28 cellular contexts compared by ENCODE assay signal in the genomic region with DNA sequence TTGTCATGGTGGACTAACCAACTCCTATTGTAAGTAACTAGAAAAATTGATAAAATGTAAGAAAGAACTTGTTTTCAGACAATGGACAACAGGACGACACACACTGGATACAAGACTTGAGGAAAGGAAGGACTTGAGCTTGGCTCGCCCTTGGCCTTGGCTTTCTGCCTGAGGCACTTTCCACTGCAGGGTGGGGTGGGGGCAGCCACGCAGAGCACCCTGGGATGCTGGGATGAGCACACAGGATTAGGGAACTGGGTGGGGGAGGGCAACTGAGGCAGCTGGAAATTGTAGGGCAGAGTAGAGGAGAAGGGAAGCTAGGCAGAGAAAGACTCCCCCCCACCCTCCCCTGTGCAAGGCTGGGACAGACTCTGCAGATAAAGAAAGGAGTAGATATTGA. TPM values are rescaled to one million over a fixed set of nuclear protein-coding genes. Genes with fewer than 3 reads are reported as not detected.
DNase-seq lines count a peak whose midpoint lies in the region; ATAC-seq lines count a peak whose summit lies in the region.
"Had no signal": no experiment of that assay in that cellular context is flagged by ENCODE, and none has a peak within 500 bp of the region (broad histone marks: within the 10 kb centered on the region; RNA-seq: fewer than 3 reads in every experiment).

No MANE protein-coding gene starts in this region.

- no peaks in the 10 kb centered on the region for H3K4me1 Mint-ChIP-seq in activated naive CD8-positive, alpha-beta T cell treated with anti-CD3 and anti-CD28 coated beads for 36 hours
- H3K4me1 Mint-ChIP-seq: naive thymus-derived CD4-positive, alpha-beta T cell had no signal

- H3K4me3 Mint-ChIP-seq in activated naive CD8-positive, alpha-beta T cell treated with anti-CD3 and anti-CD28 coated beads for 36 hours, result no peak overlapping the region
- H3K4me3 Mint-ChIP-seq: activated CD8-positive, alpha-beta T cell treated with anti-CD3 and anti-CD28 coated beads for 36 hours; activated T-cell treated with anti-CD3 and anti-CD28 coated beads, Interleukin-2, amount 50 U/mL, for 4 hours; endodermal cell; naive thymus-derived CD4-positive, alpha-beta T cell; stimulated activated naive CD8-positive, alpha-beta T cell treated with anti-CD3 and anti-CD28 coated beads, Interleukin-15, Interleukin-2, amounts not matched to agents 100 ng/mL and 50 ng/mL, for 24 hours; T-helper 2 cell treated with Interferon-gamma antibody and Interleukin-4, amounts not matched to agents 5 μg/mL and 100 μg/mL, for 36 hours; WTC11 had no signal

- H3K27me3 Mint-ChIP-seq in activated naive CD8-positive, alpha-beta T cell treated with anti-CD3 and anti-CD28 coated beads for 36 hours, result peaks cover 5% of the 10 kb centered on the region

- H3K27ac ChIP-seq in angular gyrus (ENCODE audit: low read depth, low read length) (peak overlapping the region; percentile 100), temporal lobe (ENCODE audit: low read depth, low read length) (peak overlapping the region; percentile 100)
- H3K27ac ChIP-seq: uterus had no signal

- H3K9me3 Mint-ChIP-seq in activated naive CD8-positive, alpha-beta T cell treated with anti-CD3 and anti-CD28 coated beads for 36 hours, result no peaks in the 10 kb centered on the region
- H3K9me3 Mint-ChIP-seq: activated CD8-positive, alpha-beta T cell treated with anti-CD3 and anti-CD28 coated beads for 36 hours; activated T-cell treated with anti-CD3 and anti-CD28 coated beads, Interleukin-2, amount 50 U/mL, for 4 hours; endodermal cell; naive thymus-derived CD4-positive, alpha-beta T cell; stimulated activated naive CD8-positive, alpha-beta T cell treated with anti-CD3 and anti-CD28 coated beads, Interleukin-15, Interleukin-2, amounts not matched to agents 100 ng/mL and 50 ng/mL, for 24 hours; T-helper 2 cell treated with Interferon-gamma antibody and Interleukin-4, amounts not matched to agents 5 μg/mL and 100 μg/mL, for 36 hours had no signal

- no peaks in the 10 kb centered on the region for H3K36me3 Mint-ChIP-seq in activated naive CD8-positive, alpha-beta T cell treated with anti-CD3 and anti-CD28 coated beads for 36 hours
- H3K36me3 Mint-ChIP-seq: WTC11 had no signal

- intact Hi-C loops in Right ventricle myocardium superior (cut with DNase I), result no loop called here

- H3K27ac Mint-ChIP-seq in activated naive CD8-positive, alpha-beta T cell treated with anti-CD3 and anti-CD28 coated beads for 36 hours, result no peak overlapping the region
- H3K27ac Mint-ChIP-seq: activated CD8-positive, alpha-beta T cell treated with anti-CD3 and anti-CD28 coated beads for 36 hours; endodermal cell; naive thymus-derived CD4-positive, alpha-beta T cell; stimulated activated naive CD8-positive, alpha-beta T cell treated with anti-CD3 and anti-CD28 coated beads, Interleukin-15, Interleukin-2, amounts not matched to agents 100 ng/mL and 50 ng/mL, for 24 hours; T-helper 2 cell treated with Interferon-gamma antibody and Interleukin-4, amounts not matched to agents 5 μg/mL and 100 μg/mL, for 36 hours; WTC11 had no signal

- peak; percentile 71 for DNase-seq in Right ventricle myocardium superior
- DNase-seq in midbrain (lab: John Stamatoyannopoulos, UW), result peak; percentile 54
- DNase-seq in activated naive CD8-positive, alpha-beta T cell treated with anti-CD3 and anti-CD28 coated beads for 36 hours, result no peak
- no peak for DNase-seq in activated CD4-positive, CD25-positive, alpha-beta regulatory T cell (lab: John Stamatoyannopoulos, UW)
- DNase-seq: activated CD8-positive, alpha-beta T cell treated with anti-CD3 and anti-CD28 coated beads for 36 hours; activated naive CD4-positive, alpha-beta T cell treated with anti-CD3 and anti-CD28 coated beads, Interleukin-2, amount 50 U/mL, for 16 hours; activated T-cell treated with anti-CD3 and anti-CD28 coated beads, Interleukin-2, amount 50 U/mL, for 4 hours; Calu3; cerebellar nuclear complex; EL; endodermal cell; mesendoderm; naive thymus-derived CD4-positive, alpha-beta T cell; NCI-H510A treated with DMSO at 0.1 percent for 48 hours; SK-N-SH; stimulated activated CD4-positive, alpha-beta T cell treated with anti-CD3 and anti-CD28 coated beads, Interleukin-4, amount 100 ng/mL, for 1 hour had no signal

- ATAC-seq in Right ventricle myocardium superior (ENCODE audit: poor library complexity) (peak; percentile 44), GM18498 (IDR thresholded peaks at IDR 0.05; ENCODE audit: unreplicated experiment) (no peak), HG03097 (IDR thresholded peaks at IDR 0.05; ENCODE audit: low FRiP score, unreplicated experiment) (no peak)
- ATAC-seq: activated CD8-positive, alpha-beta T cell treated with anti-CD3 and anti-CD28 coated beads for 36 hours; activated T-cell treated with anti-CD3 and anti-CD28 coated beads, Interleukin-2, amount 50 U/mL, for 4 hours; HCT116; naive thymus-derived CD4-positive, alpha-beta T cell; WTC11 had no signal

RNA-seq across cellular contexts. Expression of gene HHATL, which starts 25.5 kb away (rescaled TPM):
- total RNA-seq in Right ventricle myocardium superior (486 TPM), temporal lobe (not detected)
- total RNA-seq in activated naive CD8-positive, alpha-beta T cell treated with anti-CD3 and anti-CD28 coated beads for 36 hours, result not detected
- total RNA-seq: activated CD8-positive, alpha-beta T cell treated with anti-CD3 and anti-CD28 coated beads for 36 hours; activated T-cell treated with anti-CD3 and anti-CD28 coated beads, Interleukin-2, amount 50 U/mL, for 4 hours; astrocyte; Calu3; endodermal cell; fibroblast of lung; naive thymus-derived CD4-positive, alpha-beta T cell; smooth muscle cell had no signal

RNA-seq across cellular contexts. Expression of gene KLHL40, which starts 42.7 kb away (rescaled TPM):
- total RNA-seq in Right ventricle myocardium superior, result 0.11 TPM
- not detected for total RNA-seq in temporal lobe
- not detected for total RNA-seq in activated naive CD8-positive, alpha-beta T cell treated with anti-CD3 and anti-CD28 coated beads for 36 hours
- total RNA-seq: activated CD8-positive, alpha-beta T cell treated with anti-CD3 and anti-CD28 coated beads for 36 hours; activated T-cell treated with anti-CD3 and anti-CD28 coated beads, Interleukin-2, amount 50 U/mL, for 4 hours; astrocyte; Calu3; endodermal cell; fibroblast of lung; naive thymus-derived CD4-positive, alpha-beta T cell; smooth muscle cell; uterus; WTC11 had no signal

RNA-seq across cellular contexts. Expression of gene CCDC13, which starts 45.0 kb away (rescaled TPM):
- total RNA-seq in Right ventricle myocardium superior, result 0.24 TPM
- total RNA-seq in temporal lobe, result 2.7 TPM
- total RNA-seq in activated naive CD8-positive, alpha-beta T cell treated with anti-CD3 and anti-CD28 coated beads for 36 hours, result under 1 TPM in 1 of 2 experiments, not detected in 1; 0.49 TPM
- total RNA-seq: smooth muscle cell had no signal

Comparison
In these comparisons a context has a peak if more than half of its experiments do, and no peak if none do; other contexts are left out.
1. DNase-seq: peak in Right ventricle myocardium superior (single experiment) and midbrain (single experiment); none in activated naive CD8-positive, alpha-beta T cell treated with anti-CD3 and anti-CD28 coated beads for 36 hours (single experiment) and activated CD4-positive, CD25-positive, alpha-beta regulatory T cell (0 of 4).
2. RNA of gene HHATL, which starts 25.5 kb away (total RNA-seq): 486 TPM in Right ventricle myocardium superior (single experiment); not detected in temporal lobe (single experiment) and not detected in activated naive CD8-positive, alpha-beta T cell treated with anti-CD3 and anti-CD28 coated beads for 36 hours; every median in the first group is over 100 times any median in the second.